Comparison of ENCODE assay signal across 15 cellular contexts in the genomic region with DNA sequence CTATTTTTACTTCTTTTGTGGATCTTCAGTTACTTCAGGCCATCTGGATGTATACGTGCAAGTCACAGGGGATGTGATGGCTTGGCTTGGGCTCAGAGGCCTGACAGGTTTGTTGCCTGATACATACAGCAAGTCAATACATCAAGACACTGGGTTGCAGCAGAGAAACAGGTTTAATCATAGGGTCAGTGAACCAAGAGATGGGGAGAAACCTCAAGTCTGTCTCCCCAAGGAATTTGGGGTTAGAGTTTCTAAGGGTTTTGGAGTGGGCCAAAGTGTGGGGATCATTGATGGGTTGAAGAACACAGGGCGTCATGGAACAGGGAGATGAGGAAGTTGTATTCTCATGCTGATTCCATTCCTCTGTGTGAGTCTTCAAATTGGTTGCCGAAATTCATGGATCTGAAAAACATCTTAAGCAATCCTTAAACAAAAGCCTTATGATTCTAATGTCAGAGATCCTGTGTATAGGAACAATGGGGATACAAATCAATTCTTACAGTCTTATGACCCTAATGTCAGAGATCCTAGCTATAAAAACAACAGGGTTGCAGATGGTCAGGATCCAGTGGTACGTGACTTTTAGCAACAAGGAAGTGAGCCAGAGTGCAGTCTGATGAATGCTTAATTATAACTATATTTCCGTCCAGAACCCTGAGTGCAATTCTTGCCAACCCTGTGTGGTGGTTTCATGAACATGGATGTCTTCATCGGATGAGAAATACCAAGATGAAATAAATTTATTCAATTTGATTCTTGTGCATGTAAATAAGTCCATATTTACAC.
"Had no signal": no experiment of that assay in that cellular context is flagged by ENCODE, and none has a peak within 500 bp of the region (broad histone marks: within the 10 kb centered on the region; RNA-seq: fewer than 3 reads in every experiment).

No MANE protein-coding gene starts in this region.

- H3K4me3 ChIP-seq: gastroesophageal sphincter, skin epidermis had no signal

- H3K4me3 Mint-ChIP-seq: immature natural killer cell, type B pancreatic cell had no signal

- H3K36me3 Mint-ChIP-seq: immature natural killer cell; naive thymus-derived CD8-positive, alpha-beta T cell; type B pancreatic cell had no signal

- DNase-seq: effector memory CD4-positive, alpha-beta T cell; glutamatergic neuron; immature natural killer cell; left colon; left ventricle myocardium superior; naive thymus-derived CD8-positive, alpha-beta T cell; posterior cingulate gyrus; stimulated activated CD4-positive, alpha-beta T cell treated with anti-CD3 and anti-CD28 coated beads, Interleukin-2, amount 100 ng/mL, for 24 hours; stimulated activated CD4-positive, alpha-beta T cell treated with anti-CD3 and anti-CD28 coated beads, Interleukin-4, amount 100 ng/mL, for 4 hours; stimulated activated naive CD4-positive, alpha-beta T cell treated with Interleukin-2 at 50 U/mL for 16 hours had no signal

- H3K27me3 ChIP-seq: gastroesophageal sphincter had no signal

- ATAC-seq: esophagus mucosa; gastroesophageal sphincter; left colon; left ventricle myocardium superior; naive thymus-derived CD8-positive, alpha-beta T cell; sciatic nerve had no signal

- H3K27ac Mint-ChIP-seq: immature natural killer cell, type B pancreatic cell had no signal

- H3K9me3 ChIP-seq: gastroesophageal sphincter had no signal

- H3K27ac ChIP-seq: gastroesophageal sphincter, skin epidermis had no signal

- H3K4me1 Mint-ChIP-seq: immature natural killer cell had no signal

- H3K27me3 Mint-ChIP-seq: type B pancreatic cell had no signal

- H3K9me3 Mint-ChIP-seq: immature natural killer cell, type B pancreatic cell had no signal

- H3K36me3 ChIP-seq: gastroesophageal sphincter had no signal
